ENCODE assay signal across 9 cellular contexts in the genomic region with DNA sequence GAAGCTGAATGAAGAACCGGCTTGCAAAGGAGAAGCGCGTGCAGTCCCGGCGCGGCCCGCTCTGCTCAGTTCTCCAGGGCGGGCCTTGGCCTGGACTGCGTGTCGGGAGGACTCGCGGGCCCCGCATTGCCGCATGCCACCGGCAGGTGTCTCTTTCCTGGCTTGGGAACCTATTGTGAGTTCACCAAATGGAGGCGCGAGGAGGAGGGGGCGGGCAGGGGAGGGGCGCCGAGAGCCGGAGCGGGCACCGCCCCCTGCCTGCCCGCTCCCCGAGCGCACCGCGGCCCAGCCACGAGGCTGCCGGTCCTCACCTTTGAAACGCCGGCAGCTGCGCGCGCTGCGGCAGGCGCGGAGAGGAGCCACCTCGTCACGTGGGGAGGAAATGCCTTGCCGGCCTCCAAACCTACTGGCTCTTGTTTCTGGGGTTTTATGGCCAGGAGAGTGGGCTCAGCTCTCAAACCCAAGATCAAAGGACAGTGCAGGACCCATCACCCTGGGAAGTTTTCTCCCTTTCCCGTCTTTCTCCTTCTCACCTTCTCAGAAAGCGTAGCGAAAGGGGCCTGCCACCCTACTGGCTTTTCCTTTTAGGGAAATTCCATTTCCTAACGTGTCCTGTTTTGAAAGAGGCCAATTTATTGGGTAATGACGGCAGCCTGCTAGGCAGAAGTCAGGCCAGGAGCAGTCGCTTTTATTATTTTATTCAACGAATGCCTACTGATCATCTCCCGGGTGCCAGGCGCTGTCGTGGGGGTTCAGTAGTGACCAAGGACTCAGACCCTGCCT. TPM values are rescaled to one million over a fixed set of nuclear protein-coding genes. Genes with fewer than 3 reads are reported as not detected.
DNase-seq lines count a peak whose midpoint lies in the region; ATAC-seq and TF ChIP-seq lines count a peak whose summit lies in the region.
"Had no signal": no experiment of that assay in that cellular context is flagged by ENCODE, and none has a peak within 500 bp of the region (broad histone marks: within the 10 kb centered on the region; RNA-seq: fewer than 3 reads in every experiment).

No MANE protein-coding gene starts in this region.

- peak; percentile 86 for ATAC-seq in HG03439 (IDR thresholded peaks at IDR 0.05; ENCODE audit: unreplicated experiment)
- peak; percentile 94 to 97 for ATAC-seq in activated naive CD4-positive, alpha-beta T cell treated with anti-CD3 and anti-CD28 coated beads, Interleukin-2, amount 50 U/mL, for 72 hours

- H3K4me1 ChIP-seq in SJSA1 (replicated peaks) (peaks cover 17% of the 10 kb centered on the region), osteoblast (ENCODE audit: insufficient read depth, low read length) (peaks cover 28% of the 10 kb centered on the region), testis (peaks cover 16% of the 10 kb centered on the region)

- no peak overlapping the region for H3K4me3 ChIP-seq in SJSA1
- H3K4me3 ChIP-seq in osteoblast (ENCODE audit: insufficient read depth, low read length) = peak overlapping the region; percentile 68
- peak overlapping the region; percentile 39 to 58 for H3K4me3 ChIP-seq in testis

- no peaks in the 10 kb centered on the region for H3K9me3 ChIP-seq in SJSA1 (replicated peaks)
- no peaks in the 10 kb centered on the region for H3K9me3 ChIP-seq in osteoblast (ENCODE audit: low read depth, low read length)
- H3K9me3 ChIP-seq in testis = no peaks in the 10 kb centered on the region

- H3K27me3 Mint-ChIP-seq in glutamatergic neuron (ENCODE audit: unreplicated experiment) = peaks cover 13% of the 10 kb centered on the region

- no peaks in the 10 kb centered on the region for H4K20me1 ChIP-seq in osteoblast (ENCODE audit: insufficient read depth, low read length)

- H3K36me3 Mint-ChIP-seq in activated naive CD4-positive, alpha-beta T cell treated with anti-CD3 and anti-CD28 coated beads, Interleukin-2, amount 50 U/mL, for 72 hours = no peaks in the 10 kb centered on the region
- H3K36me3 Mint-ChIP-seq in glutamatergic neuron (ENCODE audit: unreplicated experiment) = no peaks in the 10 kb centered on the region

- no peak for TF ChIP-seq POLR2A in testis (IDR thresholded peaks at IDR 0.05)

- H3K4me3 Mint-ChIP-seq in glutamatergic neuron (ENCODE audit: unreplicated experiment) = peak overlapping the region; percentile 80

- H3K4me1 Mint-ChIP-seq in glutamatergic neuron (ENCODE audit: low read depth, unreplicated experiment) = peaks cover 35% of the 10 kb centered on the region

- H3K9me3 Mint-ChIP-seq in activated naive CD4-positive, alpha-beta T cell treated with anti-CD3 and anti-CD28 coated beads, Interleukin-2, amount 50 U/mL, for 72 hours = no peaks in the 10 kb centered on the region
- H3K9me3 Mint-ChIP-seq in glutamatergic neuron (ENCODE audit: unreplicated experiment) = peaks cover 8% of the 10 kb centered on the region

- WGBS in testis, 2 donors = 13 to 21% methylated on average over 26 to 51 of the region's 51 CpGs

- peak overlapping the region; percentile 90 for H2AFZ ChIP-seq in osteoblast (ENCODE audit: low read length)

- H3K79me2 ChIP-seq in osteoblast (ENCODE audit: insufficient read depth, low read length) = no peaks in the 10 kb centered on the region

- H3K27me3 ChIP-seq in SJSA1 (replicated peaks) (no peaks in the 10 kb centered on the region), osteoblast (ENCODE audit: insufficient read depth, low read length) (peaks cover 2% of the 10 kb centered on the region), testis (no peaks in the 10 kb centered on the region)

- TF ChIP-seq CTCF in glutamatergic neuron (IDR thresholded peaks at IDR 0.05; ENCODE audit: partially characterized antibody, unreplicated experiment) (peak; percentile 81), osteoblast (IDR thresholded peaks at IDR 0.05; ENCODE audit: extremely low read depth, low read depth, low read length) (peak; percentile 47), testis (IDR thresholded peaks at IDR 0.05) (peak; percentile 56 to 86 (median 85))

- DNase-seq in AML-193 (lab: John Stamatoyannopoulos, UW) = peak; percentile 89 to 94
- DNase-seq in GM19238 (ENCODE audit: insufficient read length, low spot score) = peak; percentile 86
- DNase-seq in SJSA1 (ENCODE audit: low read depth in 1 of 2, low spot score in 2 of 2) = peak; percentile 67 to 89
- DNase-seq in activated naive CD4-positive, alpha-beta T cell treated with anti-CD3 and anti-CD28 coated beads, Interleukin-2, amount 50 U/mL, for 72 hours (ENCODE audit: low spot score in 2 of 2) = peak; percentile 89 to 91
- peak; percentile 96 for DNase-seq in glutamatergic neuron
- peak; percentile 97 for DNase-seq in osteoblast (ENCODE audit: insufficient read length, low spot score, missing footprints)
- peak; percentile 94 for DNase-seq in testis

- H3K27ac Mint-ChIP-seq in activated naive CD4-positive, alpha-beta T cell treated with anti-CD3 and anti-CD28 coated beads, Interleukin-2, amount 50 U/mL, for 72 hours = peak overlapping the region in 1 of 2 donors; percentile 77
- H3K27ac Mint-ChIP-seq in glutamatergic neuron (ENCODE audit: unreplicated experiment) = no peak overlapping the region

- intact Hi-C loops in testis (cut with DNase I; ENCODE audit: low total_unique reads) = no loop called here

- H3K4me2 ChIP-seq in osteoblast (ENCODE audit: insufficient read depth, low read length) = peak overlapping the region; percentile 72

- H3K36me3 ChIP-seq in SJSA1 = no peaks in the 10 kb centered on the region
- no peaks in the 10 kb centered on the region for H3K36me3 ChIP-seq in osteoblast (ENCODE audit: insufficient read depth, low read length)
- H3K36me3 ChIP-seq in testis (ENCODE audit: low read depth, missing control alignments) = no peaks in the 10 kb centered on the region

- H3K27ac ChIP-seq in SJSA1 (no peak overlapping the region), osteoblast (ENCODE audit: low read depth, low read length) (peak overlapping the region; percentile 71), testis (peak overlapping the region; percentile 80 to 88)

RNA-seq across cellular contexts. Expression of a gene that starts 13.8 kb away (rescaled TPM):
- not detected in 2 replicates for total RNA-seq in SJSA1 (2014; rRNA removed; shearing (Covaris generic))
- under 1 TPM in 1 of 2 donors, not detected in 1; 0.25 TPM for total RNA-seq in activated naive CD4-positive, alpha-beta T cell treated with anti-CD3 and anti-CD28 coated beads, Interleukin-2, amount 50 U/mL, for 72 hours
- total RNA-seq in glutamatergic neuron (ENCODE audit: unreplicated experiment) (not detected), osteoblast (0.59 TPM in 1 of 2 replicates, not detected in the other), testis (10 to 100 TPM; 33.4 to 36.4 TPM)
- polyA plus RNA-seq in testis (ENCODE audit: insufficient read depth, low read depth, low replicate concordance) = 108 TPM
- total RNA-seq: T-helper 1 cell treated with Interleukin-12 subunit alpha and Interleukin-12 subunit beta and Interleukin-4 antibody, amounts not matched to agents 30 ng/mL and 1 ng/mL, for 36 hours had no signal

RNA-seq across cellular contexts. Expression of a gene that starts 57.2 kb away (rescaled TPM):
- total RNA-seq in SJSA1 (2014; rRNA removed; shearing (Covaris generic)) = 710 and 801 TPM in 2 replicates
- 100 to 1,000 TPM; 418 to 551 TPM for total RNA-seq in activated naive CD4-positive, alpha-beta T cell treated with anti-CD3 and anti-CD28 coated beads, Interleukin-2, amount 50 U/mL, for 72 hours
- total RNA-seq in glutamatergic neuron (ENCODE audit: unreplicated experiment) (501 TPM), osteoblast (65.1 and 71.7 TPM in 2 replicates), testis (100 to 1,000 TPM; 285 to 298 TPM)
- polyA plus RNA-seq in testis (ENCODE audit: insufficient read depth, low read depth, low replicate concordance) = 256 TPM

Comparison
In these comparisons a context has a peak if more than half of its experiments do, and no peak if none do; other contexts are left out.
1. RNA of a gene that starts 13.8 kb away (total RNA-seq): 33.4 to 36.4 TPM in testis; 0.25 TPM in activated naive CD4-positive, alpha-beta T cell treated with anti-CD3 and anti-CD28 coated beads, Interleukin-2, amount 50 U/mL, for 72 hours, not detected in glutamatergic neuron (single experiment), not detected in SJSA1 and 0.59 TPM in osteoblast; every median in the first group is over 10 times any median in the second.
2. Peak in every context shown above with its lines, with median percentiles within 50 percentile points of each other: DNase-seq and CTCF ChIP-seq.